In genomic region chr9:98135938-98136337, GRCh38 we compare ENCODE assay signal across 26 cellular contexts. TPM values are rescaled to one million over a fixed set of nuclear protein-coding genes. Genes with fewer than 3 reads are reported as not detected.
"Had no signal": no experiment of that assay in that cellular context is flagged by ENCODE, and none has a peak within 500 bp of the region (broad histone marks: within the 10 kb centered on the region; RNA-seq: fewer than 3 reads in every experiment).

No MANE protein-coding gene starts in this region.

- H3K4me3 ChIP-seq: cardiac muscle cell, heart right ventricle, mucosa of descending colon, right lobe of liver, testis, upper lobe of left lung had no signal

- H3K27ac ChIP-seq: cardiac muscle cell, heart right ventricle, right lobe of liver, testis, upper lobe of left lung had no signal

- H3K27me3 ChIP-seq: cardiac muscle cell, right lobe of liver, testis, upper lobe of left lung had no signal

- DNase-seq: activated B cell treated with CpG ODN at 0.5 μM for 24 hours; activated CD4-positive, alpha-beta memory T cell treated with anti-CD3 and anti-CD28 coated beads, Interleukin-2, amount 10 ng/mL, durations not matched to agents 7 days and 5 days; activated CD4-positive, alpha-beta T cell treated with anti-CD3 and anti-CD28 coated beads, Interleukin-2, amount 10 ng/mL, durations not matched to agents 24 days and 14 days; activated CD8-positive, alpha-beta memory T cell treated with anti-CD3 and anti-CD28 coated beads, Interleukin-2, amount 10 ng/mL, durations not matched to agents 7 days and 5 days; activated naive CD4-positive, alpha-beta T cell treated with Interleukin-2 at 50 U/mL for 16 hours; activated naive CD8-positive, alpha-beta T cell treated with anti-CD3 and anti-CD28 coated beads, Interleukin-2, amount 50 U/mL, for 24 hours; activated T-cell treated with anti-CD3 and anti-CD28 coated beads for 4 hours; effector CD4-positive, alpha-beta T cell; foreskin fibroblast; heart right ventricle; islet precursor cell; left cardiac atrium; mesenchymal stem cell; mucosa of descending colon; nucleus accumbens; small intestine; stimulated activated CD4-positive, alpha-beta T cell treated with anti-CD3 and anti-CD28 coated beads, Interleukin-2, amount 100 ng/mL, for 48 hours; stimulated activated CD8-positive, alpha-beta memory T cell treated with anti-CD3 and anti-CD28 coated beads, Interleukin-4, amount 100 ng/mL, for 48 hours; stimulated activated naive CD4-positive, alpha-beta T cell; T-helper 9 cell; testis; upper lobe of left lung had no signal

- H3K36me3 ChIP-seq: cardiac muscle cell, right lobe of liver had no signal

- H3K27me3 Mint-ChIP-seq: activated B cell treated with CpG ODN at 0.5 μM for 24 hours; activated CD4-positive, alpha-beta memory T cell treated with anti-CD3 and anti-CD28 coated beads, Interleukin-2, amount 10 ng/mL, durations not matched to agents 7 days and 5 days; activated CD4-positive, alpha-beta T cell treated with anti-CD3 and anti-CD28 coated beads, Interleukin-2, amount 10 ng/mL, durations not matched to agents 24 days and 14 days; activated CD8-positive, alpha-beta memory T cell treated with anti-CD3 and anti-CD28 coated beads, Interleukin-2, amount 10 ng/mL, durations not matched to agents 7 days and 5 days; activated naive CD8-positive, alpha-beta T cell treated with anti-CD3 and anti-CD28 coated beads, Interleukin-2, amount 50 U/mL, for 24 hours; dendritic cell treated with granulocyte-macrophage colony-stimulating factor and Interleukin-4, amounts not matched to agents 40 ng/mL and 50 ng/mL, for 4 days had no signal

- H3K9me3 Mint-ChIP-seq: activated B cell treated with CpG ODN at 0.5 μM for 24 hours; activated CD4-positive, alpha-beta memory T cell treated with anti-CD3 and anti-CD28 coated beads, Interleukin-2, amount 10 ng/mL, durations not matched to agents 7 days and 5 days; activated CD4-positive, alpha-beta T cell treated with anti-CD3 and anti-CD28 coated beads, Interleukin-2, amount 10 ng/mL, durations not matched to agents 24 days and 14 days; activated naive CD8-positive, alpha-beta T cell treated with anti-CD3 and anti-CD28 coated beads, Interleukin-2, amount 50 U/mL, for 24 hours; dendritic cell treated with granulocyte-macrophage colony-stimulating factor and Interleukin-4, amounts not matched to agents 40 ng/mL and 50 ng/mL, for 4 days had no signal

- H3K9me3 ChIP-seq: heart right ventricle, mucosa of descending colon, right lobe of liver, testis, upper lobe of left lung had no signal

- ATAC-seq: activated CD8-positive, alpha-beta memory T cell treated with anti-CD3 and anti-CD28 coated beads, Interleukin-2, amount 10 ng/mL, durations not matched to agents 7 days and 5 days; activated naive CD8-positive, alpha-beta T cell treated with anti-CD3 and anti-CD28 coated beads, Interleukin-2, amount 50 U/mL, for 24 hours; heart right ventricle; left cardiac atrium; right lobe of liver had no signal

- H3K4me1 ChIP-seq: heart right ventricle, right lobe of liver, testis had no signal

- H3K36me3 Mint-ChIP-seq: activated CD8-positive, alpha-beta memory T cell treated with anti-CD3 and anti-CD28 coated beads, Interleukin-2, amount 10 ng/mL, durations not matched to agents 7 days and 5 days had no signal

- H3K4me3 Mint-ChIP-seq: activated B cell treated with CpG ODN at 0.5 μM for 24 hours; activated CD4-positive, alpha-beta memory T cell treated with anti-CD3 and anti-CD28 coated beads, Interleukin-2, amount 10 ng/mL, durations not matched to agents 7 days and 5 days; activated CD4-positive, alpha-beta T cell treated with anti-CD3 and anti-CD28 coated beads, Interleukin-2, amount 10 ng/mL, durations not matched to agents 24 days and 14 days; activated CD8-positive, alpha-beta memory T cell treated with anti-CD3 and anti-CD28 coated beads, Interleukin-2, amount 10 ng/mL, durations not matched to agents 7 days and 5 days; activated naive CD8-positive, alpha-beta T cell treated with anti-CD3 and anti-CD28 coated beads, Interleukin-2, amount 50 U/mL, for 24 hours; dendritic cell treated with granulocyte-macrophage colony-stimulating factor and Interleukin-4, amounts not matched to agents 40 ng/mL and 50 ng/mL, for 4 days had no signal

- H3K27ac Mint-ChIP-seq: activated B cell treated with CpG ODN at 0.5 μM for 24 hours; activated CD4-positive, alpha-beta memory T cell treated with anti-CD3 and anti-CD28 coated beads, Interleukin-2, amount 10 ng/mL, durations not matched to agents 7 days and 5 days; activated CD4-positive, alpha-beta T cell treated with anti-CD3 and anti-CD28 coated beads, Interleukin-2, amount 10 ng/mL, durations not matched to agents 24 days and 14 days; activated CD8-positive, alpha-beta memory T cell treated with anti-CD3 and anti-CD28 coated beads, Interleukin-2, amount 10 ng/mL, durations not matched to agents 7 days and 5 days; activated naive CD8-positive, alpha-beta T cell treated with anti-CD3 and anti-CD28 coated beads, Interleukin-2, amount 50 U/mL, for 24 hours had no signal

RNA-seq across cellular contexts. Expression of gene TRIM14, which starts 16.9 kb away (rescaled TPM):
- polyA plus RNA-seq: neural cell had no signal
